ENCODE assay signal across 18 cellular contexts in the genomic region with DNA sequence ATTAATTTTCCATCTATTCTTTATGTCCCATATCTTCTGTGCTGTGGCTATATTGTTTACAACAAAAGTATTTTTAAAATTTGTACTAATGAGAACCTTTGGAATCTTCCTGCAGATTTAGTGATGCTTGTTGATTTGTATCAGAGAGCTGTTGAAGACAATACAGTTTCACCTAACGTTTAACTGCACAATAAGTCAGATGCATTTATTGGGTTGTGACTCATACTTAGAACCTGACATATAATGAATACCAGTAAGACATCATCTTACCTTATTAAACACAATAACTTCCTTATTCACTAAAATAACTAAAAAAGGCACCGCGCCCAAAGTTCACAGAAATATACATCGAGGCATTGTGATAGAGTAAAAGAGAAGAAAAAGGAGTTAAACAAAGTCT. TPM values are rescaled to one million over a fixed set of nuclear protein-coding genes. Genes with fewer than 3 reads are reported as not detected.
DNase-seq lines count a peak whose midpoint lies in the region; ATAC-seq, FAIRE-seq and TF ChIP-seq lines count a peak whose summit lies in the region.
"Had no signal": no experiment of that assay in that cellular context is flagged by ENCODE, and none has a peak within 500 bp of the region (broad histone marks: within the 10 kb centered on the region; RNA-seq: fewer than 3 reads in every experiment).

No MANE protein-coding gene starts in this region.

- H3K9me3 ChIP-seq in mucosa of descending colon (no peaks in the 10 kb centered on the region), uterus (no peaks in the 10 kb centered on the region)

- H3K27ac ChIP-seq in ACC112 (ENCODE audit: low read depth, low read length) = peak overlapping the region; percentile 92; the same call in 1 of the 2 replicates
- no peak overlapping the region for H3K27ac ChIP-seq in uterus
- H3K27ac ChIP-seq: BLaER1 treated with 17β-estradiol and CSF1 and Interleukin-3, amounts not matched to agents 10 nM and 100 nM had no signal

- H3K36me3 ChIP-seq in ACC112 (ENCODE audit: insufficient read depth, low read length) (peaks cover 7% of the 10 kb centered on the region; the same call in 1 of the 2 replicates), bronchial epithelial cell (ENCODE audit: control insufficient read depth, insufficient read depth, low read length) (no peaks in the 10 kb centered on the region), mucosa of descending colon (ENCODE audit: low read depth) (no peaks in the 10 kb centered on the region), uterus (no peaks in the 10 kb centered on the region)
- H3K36me3 ChIP-seq: BLaER1 treated with 17β-estradiol and CSF1 and Interleukin-3, amounts not matched to agents 10 nM and 100 nM had no signal

- peaks cover 38% of the 10 kb centered on the region for H3K79me2 ChIP-seq in ACC112 (ENCODE audit: control insufficient read depth, insufficient read depth, low read length, unreplicated experiment)

- TF ChIP-seq CTCF in bronchial epithelial cell (IDR thresholded peaks at IDR 0.05; ENCODE audit: insufficient read depth, low read length, severe bottlenecking) (no peak), mucosa of descending colon (IDR thresholded peaks at IDR 0.05) (no peak), uterus (IDR thresholded peaks at IDR 0.05) (no peak)

- no peak for FAIRE-seq in bronchial epithelial cell (lab: Jason Lieb, UNC)
- FAIRE-seq: GM12878, GM18507 had no signal

- H3K27me3 ChIP-seq in ACC112 (ENCODE audit: insufficient read depth, low read length) = no peaks in the 10 kb centered on the region
- no peaks in the 10 kb centered on the region for H3K27me3 ChIP-seq in bronchial epithelial cell (ENCODE audit: control insufficient read depth, insufficient read depth, low read length)
- H3K27me3 ChIP-seq in uterus = no peaks in the 10 kb centered on the region
- H3K27me3 ChIP-seq: BLaER1 treated with 17β-estradiol and CSF1 and Interleukin-3, amounts not matched to agents 10 nM and 100 nM had no signal

- intact Hi-C loops in mucosa of descending colon (cut with DNase I, micrococcal nuclease) (no loop called here), uterus (cut with DNase I; ENCODE audit: low total_unique reads) (no loop called here)

- peak; percentile 43 for ATAC-seq in mucosa of descending colon
- ATAC-seq: GM12878 had no signal

- DNase-seq in ELR (ENCODE audit: low read depth) (peak; percentile 6), bronchial epithelial cell (ENCODE audit: low read depth) (peak; percentile 50), mucosa of descending colon (no peak), uterus (no peak), 8988T (no peak), NCI-H2107 treated with DMSO at 0.1 percent for 48 hours (lab: John Stamatoyannopoulos, UW; ENCODE audit: unreplicated experiment) (no peak)
- DNase-seq: ACHN; Calu3; CD4-positive, alpha-beta T cell; DMS 273 treated with DMSO at 0.1 percent for 48 hours; GOT3; H9; IMR-90 had no signal

- H3K4me1 ChIP-seq in ACC112 (ENCODE audit: control insufficient read depth, insufficient read depth, low read length, unreplicated experiment) (peaks cover 48% of the 10 kb centered on the region), mucosa of descending colon (ENCODE audit: low read depth) (no peaks in the 10 kb centered on the region), uterus (no peaks in the 10 kb centered on the region)

- H3K4me3 ChIP-seq in ACC112 (ENCODE audit: low read depth, low read length) = no peak overlapping the region
- no peak overlapping the region for H3K4me3 ChIP-seq in bronchial epithelial cell (ENCODE audit: low read depth, low read length)
- no peak overlapping the region for H3K4me3 ChIP-seq in mucosa of descending colon
- no peak overlapping the region for H3K4me3 ChIP-seq in uterus
- H3K4me3 ChIP-seq: BLaER1 treated with 17β-estradiol and CSF1 and Interleukin-3, amounts not matched to agents 10 nM and 100 nM; GM12878 had no signal

- H2AFZ ChIP-seq in ACC112 (ENCODE audit: low read length, unreplicated experiment) = no peak overlapping the region

- no peak for TF ChIP-seq POLR2A in uterus (IDR thresholded peaks at IDR 0.05)

RNA-seq across cellular contexts. Expression of a gene that starts 43.8 kb away (rescaled TPM):
- 1.6 and 3.1 TPM in 2 replicates for total RNA-seq in bronchial epithelial cell
- 10 to 100 TPM; 17.8 to 40.1 (median 39.1) TPM for total RNA-seq in mucosa of descending colon
- 10 to 100 TPM; 43.8 to 94.9 (median 70.1) TPM for total RNA-seq in uterus
- total RNA-seq: G401 had no signal

Comparison
In these comparisons a context has a peak if more than half of its experiments do, and no peak if none do; other contexts are left out.
1. DNase-seq: peak in ELR (single experiment) and bronchial epithelial cell (single experiment); none in mucosa of descending colon (0 of 3), uterus (0 of 2), 8988T (single experiment) and NCI-H2107 treated with DMSO at 0.1 percent for 48 hours (single experiment).